ENCODE assay signal across 1 cellular context in genomic region chr4:60981534-60981933, GRCh38.
TF ChIP-seq lines count a peak whose summit lies in the region.

No MANE protein-coding gene starts in this region.

TF ChIP-seq in GM23338, 12 proteins besides CTCF, POLR2A, EP300 and RAD21 (continued from another document):
- TF ChIP-seq, protein P1, sequence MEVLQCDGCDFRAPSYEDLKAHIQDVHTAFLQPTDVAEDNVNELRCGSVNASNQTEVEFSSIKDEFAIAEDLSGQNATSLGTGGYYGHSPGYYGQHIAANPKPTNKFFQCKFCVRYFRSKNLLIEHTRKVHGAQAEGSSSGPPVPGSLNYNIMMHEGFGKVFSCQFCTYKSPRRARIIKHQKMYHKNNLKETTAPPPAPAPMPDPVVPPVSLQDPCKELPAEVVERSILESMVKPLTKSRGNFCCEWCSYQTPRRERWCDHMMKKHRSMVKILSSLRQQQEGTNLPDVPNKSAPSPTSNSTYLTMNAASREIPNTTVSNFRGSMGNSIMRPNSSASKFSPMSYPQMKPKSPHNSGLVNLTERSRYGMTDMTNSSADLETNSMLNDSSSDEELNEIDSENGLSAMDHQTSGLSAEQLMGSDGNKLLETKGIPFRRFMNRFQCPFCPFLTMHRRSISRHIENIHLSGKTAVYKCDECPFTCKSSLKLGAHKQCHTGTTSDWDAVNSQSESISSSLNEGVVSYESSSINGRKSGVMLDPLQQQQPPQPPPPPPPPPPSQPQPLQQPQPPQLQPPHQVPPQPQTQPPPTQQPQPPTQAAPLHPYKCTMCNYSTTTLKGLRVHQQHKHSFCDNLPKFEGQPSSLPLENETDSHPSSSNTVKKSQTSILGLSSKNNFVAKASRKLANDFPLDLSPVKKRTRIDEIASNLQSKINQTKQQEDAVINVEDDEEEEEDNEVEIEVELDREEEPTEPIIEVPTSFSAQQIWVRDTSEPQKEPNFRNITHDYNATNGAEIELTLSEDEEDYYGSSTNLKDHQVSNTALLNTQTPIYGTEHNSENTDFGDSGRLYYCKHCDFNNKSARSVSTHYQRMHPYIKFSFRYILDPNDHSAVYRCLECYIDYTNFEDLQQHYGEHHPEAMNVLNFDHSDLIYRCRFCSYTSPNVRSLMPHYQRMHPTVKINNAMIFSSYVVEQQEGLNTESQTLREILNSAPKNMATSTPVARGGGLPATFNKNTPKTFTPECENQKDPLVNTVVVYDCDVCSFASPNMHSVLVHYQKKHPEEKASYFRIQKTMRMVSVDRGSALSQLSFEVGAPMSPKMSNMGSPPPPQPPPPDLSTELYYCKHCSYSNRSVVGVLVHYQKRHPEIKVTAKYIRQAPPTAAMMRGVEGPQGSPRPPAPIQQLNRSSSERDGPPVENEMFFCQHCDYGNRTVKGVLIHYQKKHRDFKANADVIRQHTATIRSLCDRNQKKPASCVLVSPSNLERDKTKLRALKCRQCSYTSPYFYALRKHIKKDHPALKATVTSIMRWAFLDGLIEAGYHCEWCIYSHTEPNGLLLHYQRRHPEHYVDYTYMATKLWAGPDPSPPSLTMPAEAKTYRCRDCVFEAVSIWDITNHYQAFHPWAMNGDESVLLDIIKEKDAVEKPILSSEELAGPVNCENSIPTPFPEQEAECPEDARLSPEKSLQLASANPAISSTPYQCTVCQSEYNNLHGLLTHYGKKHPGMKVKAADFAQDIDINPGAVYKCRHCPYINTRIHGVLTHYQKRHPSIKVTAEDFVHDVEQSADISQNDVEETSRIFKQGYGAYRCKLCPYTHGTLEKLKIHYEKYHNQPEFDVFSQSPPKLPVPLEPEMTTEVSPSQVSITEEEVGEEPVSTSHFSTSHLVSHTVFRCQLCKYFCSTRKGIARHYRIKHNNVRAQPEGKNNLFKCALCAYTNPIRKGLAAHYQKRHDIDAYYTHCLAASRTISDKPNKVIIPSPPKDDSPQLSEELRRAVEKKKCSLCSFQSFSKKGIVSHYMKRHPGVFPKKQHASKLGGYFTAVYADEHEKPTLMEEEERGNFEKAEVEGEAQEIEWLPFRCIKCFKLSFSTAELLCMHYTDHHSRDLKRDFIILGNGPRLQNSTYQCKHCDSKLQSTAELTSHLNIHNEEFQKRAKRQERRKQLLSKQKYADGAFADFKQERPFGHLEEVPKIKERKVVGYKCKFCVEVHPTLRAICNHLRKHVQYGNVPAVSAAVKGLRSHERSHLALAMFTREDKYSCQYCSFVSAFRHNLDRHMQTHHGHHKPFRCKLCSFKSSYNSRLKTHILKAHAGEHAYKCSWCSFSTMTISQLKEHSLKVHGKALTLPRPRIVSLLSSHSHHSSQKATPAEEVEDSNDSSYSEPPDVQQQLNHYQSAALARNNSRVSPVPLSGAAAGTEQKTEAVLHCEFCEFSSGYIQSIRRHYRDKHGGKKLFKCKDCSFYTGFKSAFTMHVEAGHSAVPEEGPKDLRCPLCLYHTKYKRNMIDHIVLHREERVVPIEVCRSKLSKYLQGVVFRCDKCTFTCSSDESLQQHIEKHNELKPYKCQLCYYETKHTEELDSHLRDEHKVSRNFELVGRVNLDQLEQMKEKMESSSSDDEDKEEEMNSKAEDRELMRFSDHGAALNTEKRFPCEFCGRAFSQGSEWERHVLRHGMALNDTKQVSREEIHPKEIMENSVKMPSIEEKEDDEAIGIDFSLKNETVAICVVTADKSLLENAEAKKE (CRISPR knock-in tag; IDR thresholded peaks at IDR 0.05) = no peak
- TF ChIP-seq STAT1 (IDR thresholded peaks at IDR 0.05; ENCODE audit: unreplicated experiment) = no peak
- no peak for TF ChIP-seq POLR2AphosphoS5 (IDR thresholded peaks at IDR 0.05; ENCODE audit: low read depth)
- TF ChIP-seq NANOG (IDR thresholded peaks at IDR 0.05; ENCODE audit: borderline replicate concordance) = no peak
- TF ChIP-seq, protein P2, sequence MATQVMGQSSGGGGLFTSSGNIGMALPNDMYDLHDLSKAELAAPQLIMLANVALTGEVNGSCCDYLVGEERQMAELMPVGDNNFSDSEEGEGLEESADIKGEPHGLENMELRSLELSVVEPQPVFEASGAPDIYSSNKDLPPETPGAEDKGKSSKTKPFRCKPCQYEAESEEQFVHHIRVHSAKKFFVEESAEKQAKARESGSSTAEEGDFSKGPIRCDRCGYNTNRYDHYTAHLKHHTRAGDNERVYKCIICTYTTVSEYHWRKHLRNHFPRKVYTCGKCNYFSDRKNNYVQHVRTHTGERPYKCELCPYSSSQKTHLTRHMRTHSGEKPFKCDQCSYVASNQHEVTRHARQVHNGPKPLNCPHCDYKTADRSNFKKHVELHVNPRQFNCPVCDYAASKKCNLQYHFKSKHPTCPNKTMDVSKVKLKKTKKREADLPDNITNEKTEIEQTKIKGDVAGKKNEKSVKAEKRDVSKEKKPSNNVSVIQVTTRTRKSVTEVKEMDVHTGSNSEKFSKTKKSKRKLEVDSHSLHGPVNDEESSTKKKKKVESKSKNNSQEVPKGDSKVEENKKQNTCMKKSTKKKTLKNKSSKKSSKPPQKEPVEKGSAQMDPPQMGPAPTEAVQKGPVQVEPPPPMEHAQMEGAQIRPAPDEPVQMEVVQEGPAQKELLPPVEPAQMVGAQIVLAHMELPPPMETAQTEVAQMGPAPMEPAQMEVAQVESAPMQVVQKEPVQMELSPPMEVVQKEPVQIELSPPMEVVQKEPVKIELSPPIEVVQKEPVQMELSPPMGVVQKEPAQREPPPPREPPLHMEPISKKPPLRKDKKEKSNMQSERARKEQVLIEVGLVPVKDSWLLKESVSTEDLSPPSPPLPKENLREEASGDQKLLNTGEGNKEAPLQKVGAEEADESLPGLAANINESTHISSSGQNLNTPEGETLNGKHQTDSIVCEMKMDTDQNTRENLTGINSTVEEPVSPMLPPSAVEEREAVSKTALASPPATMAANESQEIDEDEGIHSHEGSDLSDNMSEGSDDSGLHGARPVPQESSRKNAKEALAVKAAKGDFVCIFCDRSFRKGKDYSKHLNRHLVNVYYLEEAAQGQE (IDR thresholded peaks at IDR 0.05; ENCODE audit: unreplicated experiment) = no peak
- TF ChIP-seq EZH2phosphoT487 (IDR thresholded peaks at IDR 0.05; ENCODE audit: unreplicated experiment) = no peak
- TF ChIP-seq EZH2 (IDR thresholded peaks at IDR 0.05; ENCODE audit: low read depth, unreplicated experiment) = no peak
- TF ChIP-seq, protein P3, sequence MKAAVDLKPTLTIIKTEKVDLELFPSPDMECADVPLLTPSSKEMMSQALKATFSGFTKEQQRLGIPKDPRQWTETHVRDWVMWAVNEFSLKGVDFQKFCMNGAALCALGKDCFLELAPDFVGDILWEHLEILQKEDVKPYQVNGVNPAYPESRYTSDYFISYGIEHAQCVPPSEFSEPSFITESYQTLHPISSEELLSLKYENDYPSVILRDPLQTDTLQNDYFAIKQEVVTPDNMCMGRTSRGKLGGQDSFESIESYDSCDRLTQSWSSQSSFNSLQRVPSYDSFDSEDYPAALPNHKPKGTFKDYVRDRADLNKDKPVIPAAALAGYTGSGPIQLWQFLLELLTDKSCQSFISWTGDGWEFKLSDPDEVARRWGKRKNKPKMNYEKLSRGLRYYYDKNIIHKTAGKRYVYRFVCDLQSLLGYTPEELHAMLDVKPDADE (IDR thresholded peaks at IDR 0.05) = no peak
- TF ChIP-seq ZNF331 (CRISPR knock-in tag; IDR thresholded peaks at IDR 0.05; ENCODE audit: low read depth) = no peak
